13 cellular contexts compared by ENCODE assay signal in the genomic region with DNA sequence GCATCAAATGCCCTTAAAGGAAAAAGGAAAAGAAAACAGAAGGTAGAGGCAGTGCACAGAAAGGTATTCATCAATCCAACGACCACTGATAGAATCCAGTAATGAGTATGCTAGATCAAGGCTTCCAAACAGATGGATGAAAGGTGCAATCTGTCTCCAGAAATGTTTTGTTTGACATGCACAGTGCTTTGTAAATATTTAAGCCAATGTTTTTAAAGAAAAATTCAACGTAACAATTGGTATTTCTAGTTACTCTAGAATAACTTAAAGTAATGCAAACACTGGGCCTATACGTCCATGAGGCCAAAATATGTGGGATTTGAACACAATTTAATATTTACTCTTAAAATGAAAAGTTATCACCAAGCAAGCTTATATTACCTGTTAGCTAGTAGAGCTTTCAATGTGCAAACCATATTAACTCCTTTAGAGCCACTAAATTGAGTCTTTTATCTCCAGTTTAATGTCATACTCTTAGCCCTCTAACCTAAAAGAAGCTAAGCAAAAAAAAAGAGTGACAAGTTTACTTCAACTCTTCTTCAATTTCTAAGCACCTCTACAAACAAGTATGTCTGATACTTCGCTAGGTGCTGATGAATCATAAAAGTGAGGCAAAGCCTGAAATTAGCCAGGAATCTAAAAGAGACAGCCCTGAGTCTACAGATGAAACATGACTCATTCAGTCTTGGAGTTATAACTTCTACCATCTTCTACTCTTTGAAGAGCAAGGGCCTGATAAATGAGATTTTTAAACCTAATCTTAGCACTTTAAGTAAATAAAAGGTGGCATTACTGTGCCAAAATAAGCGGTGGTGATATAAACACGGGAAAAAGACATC.
DNase-seq lines count a peak whose midpoint lies in the region; ATAC-seq and TF ChIP-seq lines count a peak whose summit lies in the region.
"Had no signal": no experiment of that assay in that cellular context is flagged by ENCODE, and none has a peak within 500 bp of the region (broad histone marks: within the 10 kb centered on the region; RNA-seq: fewer than 3 reads in every experiment).

No MANE protein-coding gene starts in this region.

- TF ChIP-seq CTCF in epithelial cell of esophagus (IDR thresholded peaks at IDR 0.05; ENCODE audit: insufficient read depth, low read depth, low read length, missing control alignments): no peak
- no peak for TF ChIP-seq CTCF in mucosa of descending colon (IDR thresholded peaks at IDR 0.05)

- H3K36me3 ChIP-seq in mucosa of descending colon (ENCODE audit: low read depth): no peaks in the 10 kb centered on the region
- H3K36me3 ChIP-seq: WERI-Rb-1 had no signal

- no peak overlapping the region for H3K4me3 ChIP-seq in epithelial cell of esophagus (ENCODE audit: low read length)
- no peak overlapping the region for H3K4me3 ChIP-seq in mucosa of descending colon

- no peaks in the 10 kb centered on the region for H3K9me3 ChIP-seq in mucosa of descending colon

- peak; percentile 72 for ATAC-seq in mucosa of descending colon
- no peak for ATAC-seq in GM21576 (IDR thresholded peaks at IDR 0.05; ENCODE audit: unreplicated experiment)
- ATAC-seq in HG02852 (IDR thresholded peaks at IDR 0.05; ENCODE audit: unreplicated experiment): no peak

- intact Hi-C loops in mucosa of descending colon (cut with DNase I, micrococcal nuclease): no loop called here

- H3K4me1 ChIP-seq in mucosa of descending colon (ENCODE audit: low read depth): peaks cover 6% of the 10 kb centered on the region

- DNase-seq in EH (ENCODE audit: low read depth) (peak; percentile 54), NCI-H69 (lab: John Stamatoyannopoulos, UW) (peak; percentile 82), epithelial cell of esophagus (ENCODE audit: low read depth) (peak; percentile 87), mucosa of descending colon (no peak), occipital lobe (lab: John Stamatoyannopoulos, UW) (no peak), NCI-H2171 treated with DMSO at 0.1 percent for 48 hours (lab: John Stamatoyannopoulos, UW) (no peak)
- DNase-seq: activated CD8-positive, alpha-beta memory T cell treated with anti-CD3 and anti-CD28 coated beads, Interleukin-2, amount 50 U/mL, for 48 hours; dermis blood vessel endothelial cell; left cardiac atrium; NCI-H1930; WERI-Rb-1 had no signal

Comparison
In these comparisons a context has a peak if more than half of its experiments do, and no peak if none do; other contexts are left out.
1. DNase-seq: peak in EH (single experiment), NCI-H69 (single experiment) and epithelial cell of esophagus (single experiment); none in mucosa of descending colon (0 of 3), occipital lobe (single experiment) and NCI-H2171 treated with DMSO at 0.1 percent for 48 hours (single experiment).